In genomic region chr11:16456366-16456765, GRCh38 we compare ENCODE assay signal across 17 cellular contexts.
"Had no signal": no experiment of that assay in that cellular context is flagged by ENCODE, and none has a peak within 500 bp of the region (broad histone marks: within the 10 kb centered on the region; RNA-seq: fewer than 3 reads in every experiment).

No MANE protein-coding gene starts in this region.

- FAIRE-seq: small intestine, urothelium cell line had no signal

- H3K4me2 ChIP-seq: neural progenitor cell had no signal

- H3K4me3 ChIP-seq: dorsolateral prefrontal cortex, neural progenitor cell, ovary, stomach, thoracic aorta had no signal

- H3K9ac ChIP-seq: neural progenitor cell had no signal

- H3K4me1 ChIP-seq: neural progenitor cell, stomach had no signal

- H3K9me3 ChIP-seq: ovary, stomach, thoracic aorta had no signal

- H3K27me3 ChIP-seq: ovary, stomach had no signal

- H3K27ac ChIP-seq: dorsolateral prefrontal cortex, neural progenitor cell, ovary, stomach, thoracic aorta had no signal

- H3K36me3 ChIP-seq: neural progenitor cell, ovary, stomach, thoracic aorta had no signal

- DNase-seq: cortex of kidney; dorsolateral prefrontal cortex; effector CD8-positive, alpha-beta T cell; nucleus accumbens; ovary; right cardiac atrium; small intestine; stimulated activated CD4-positive, alpha-beta T cell treated with anti-CD3 and anti-CD28 coated beads, Interleukin-12 subunit alpha, Interleukin-12 subunit beta, amount 100 ng/mL, for 4 hours; stimulated activated naive CD4-positive, alpha-beta T cell; stomach; substantia nigra; trophoblast cell had no signal

- ATAC-seq: esophagus mucosa; natural killer cell treated with Interleukin-12 subunit alpha and Interleukin-12 subunit beta and Interleukin-15 and Interleukin-18, amount 100 ng/mL, for 72 hours; right cardiac atrium had no signal

- H2AFZ ChIP-seq: neural progenitor cell had no signal
